Comparison of ENCODE assay signal across 1 cellular context in genomic region chr17:57255776-57256681, GRCh38.
TF ChIP-seq lines count a peak whose summit lies in the region.

Gene MSI2 (plus strand): TSS chr17:57256523. CDS start chr17:57256743, 220 bp downstream.

TF ChIP-seq in HCT116, 20 proteins besides CTCF, POLR2A, EP300 and RAD21 (continued from another document):
- TF ChIP-seq MAX (IDR thresholded peaks at IDR 0.05) (peak; percentile 79), CBX3 (IDR thresholded peaks at IDR 0.05; ENCODE audit: low read depth) (no peak), ZNF274 (IDR thresholded peaks at IDR 0.05; ENCODE audit: low read depth, low read length) (no peak), ZFX (IDR thresholded peaks at IDR 0.05) (no peak), EZH2 (IDR thresholded peaks at IDR 0.05) (no peak), YY1 (IDR thresholded peaks at IDR 0.05; ENCODE audit: extremely low read depth, insufficient replicate concordance, low read depth, low read length) (peak; percentile 12), EZH2phosphoT487 (IDR thresholded peaks at IDR 0.05; ENCODE audit: borderline replicate concordance) (no peak), SIN3A (IDR thresholded peaks at IDR 0.05; ENCODE audit: low read depth) (no peak), POLR2AphosphoS5 (IDR thresholded peaks at IDR 0.05; ENCODE audit: low read depth, low read length) (peak; percentile 67), ZBTB33 (IDR thresholded peaks at IDR 0.05; ENCODE audit: extremely low read depth, insufficient replicate concordance, low read length) (no peak)
